Comparison of ENCODE assay signal across 1 cellular context in the genomic region with DNA sequence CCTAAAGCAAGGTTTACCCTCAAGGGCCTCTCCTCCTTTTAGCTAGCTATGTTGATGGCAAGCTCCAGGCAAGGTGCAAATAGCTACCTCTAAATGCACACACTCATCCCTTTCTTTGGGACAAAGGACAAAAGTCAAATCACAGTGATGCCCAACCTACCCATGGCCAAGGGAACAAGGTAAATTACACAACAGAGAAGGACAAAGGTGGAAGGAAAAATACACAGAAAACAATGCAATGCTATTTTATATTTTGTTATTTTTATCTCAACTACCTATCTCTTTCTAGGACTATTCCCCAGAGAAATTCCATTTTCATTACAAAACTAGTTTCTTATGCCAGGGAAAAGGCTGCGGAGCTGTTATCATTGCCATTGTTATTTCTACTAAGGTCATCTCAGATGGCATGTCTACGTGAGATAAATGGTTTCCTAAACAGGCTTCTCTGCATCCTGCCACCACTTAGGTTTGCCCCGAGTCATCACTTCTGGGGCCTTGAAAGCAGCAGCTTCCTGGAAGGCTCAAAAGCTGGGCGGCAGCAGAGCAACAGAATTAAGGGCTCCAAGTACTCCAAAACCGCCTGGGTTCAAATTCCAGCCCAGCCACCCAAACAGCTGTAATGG.
TF ChIP-seq lines count a peak whose summit lies in the region.

No MANE protein-coding gene starts in this region.

TF ChIP-seq in GM23338, 12 proteins besides CTCF, POLR2A, EP300 and RAD21:
- TF ChIP-seq EZH2 (IDR thresholded peaks at IDR 0.05; ENCODE audit: low read depth, unreplicated experiment) (no peak), JUNB (IDR thresholded peaks at IDR 0.05; ENCODE audit: unreplicated experiment) (no peak), NANOG (IDR thresholded peaks at IDR 0.05; ENCODE audit: borderline replicate concordance) (no peak), ZNF331 (CRISPR knock-in tag; IDR thresholded peaks at IDR 0.05; ENCODE audit: low read depth) (no peak)
- TF ChIP-seq, protein P1, sequence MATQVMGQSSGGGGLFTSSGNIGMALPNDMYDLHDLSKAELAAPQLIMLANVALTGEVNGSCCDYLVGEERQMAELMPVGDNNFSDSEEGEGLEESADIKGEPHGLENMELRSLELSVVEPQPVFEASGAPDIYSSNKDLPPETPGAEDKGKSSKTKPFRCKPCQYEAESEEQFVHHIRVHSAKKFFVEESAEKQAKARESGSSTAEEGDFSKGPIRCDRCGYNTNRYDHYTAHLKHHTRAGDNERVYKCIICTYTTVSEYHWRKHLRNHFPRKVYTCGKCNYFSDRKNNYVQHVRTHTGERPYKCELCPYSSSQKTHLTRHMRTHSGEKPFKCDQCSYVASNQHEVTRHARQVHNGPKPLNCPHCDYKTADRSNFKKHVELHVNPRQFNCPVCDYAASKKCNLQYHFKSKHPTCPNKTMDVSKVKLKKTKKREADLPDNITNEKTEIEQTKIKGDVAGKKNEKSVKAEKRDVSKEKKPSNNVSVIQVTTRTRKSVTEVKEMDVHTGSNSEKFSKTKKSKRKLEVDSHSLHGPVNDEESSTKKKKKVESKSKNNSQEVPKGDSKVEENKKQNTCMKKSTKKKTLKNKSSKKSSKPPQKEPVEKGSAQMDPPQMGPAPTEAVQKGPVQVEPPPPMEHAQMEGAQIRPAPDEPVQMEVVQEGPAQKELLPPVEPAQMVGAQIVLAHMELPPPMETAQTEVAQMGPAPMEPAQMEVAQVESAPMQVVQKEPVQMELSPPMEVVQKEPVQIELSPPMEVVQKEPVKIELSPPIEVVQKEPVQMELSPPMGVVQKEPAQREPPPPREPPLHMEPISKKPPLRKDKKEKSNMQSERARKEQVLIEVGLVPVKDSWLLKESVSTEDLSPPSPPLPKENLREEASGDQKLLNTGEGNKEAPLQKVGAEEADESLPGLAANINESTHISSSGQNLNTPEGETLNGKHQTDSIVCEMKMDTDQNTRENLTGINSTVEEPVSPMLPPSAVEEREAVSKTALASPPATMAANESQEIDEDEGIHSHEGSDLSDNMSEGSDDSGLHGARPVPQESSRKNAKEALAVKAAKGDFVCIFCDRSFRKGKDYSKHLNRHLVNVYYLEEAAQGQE (IDR thresholded peaks at IDR 0.05; ENCODE audit: unreplicated experiment), result no peak
- TF ChIP-seq, protein P2, sequence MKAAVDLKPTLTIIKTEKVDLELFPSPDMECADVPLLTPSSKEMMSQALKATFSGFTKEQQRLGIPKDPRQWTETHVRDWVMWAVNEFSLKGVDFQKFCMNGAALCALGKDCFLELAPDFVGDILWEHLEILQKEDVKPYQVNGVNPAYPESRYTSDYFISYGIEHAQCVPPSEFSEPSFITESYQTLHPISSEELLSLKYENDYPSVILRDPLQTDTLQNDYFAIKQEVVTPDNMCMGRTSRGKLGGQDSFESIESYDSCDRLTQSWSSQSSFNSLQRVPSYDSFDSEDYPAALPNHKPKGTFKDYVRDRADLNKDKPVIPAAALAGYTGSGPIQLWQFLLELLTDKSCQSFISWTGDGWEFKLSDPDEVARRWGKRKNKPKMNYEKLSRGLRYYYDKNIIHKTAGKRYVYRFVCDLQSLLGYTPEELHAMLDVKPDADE (IDR thresholded peaks at IDR 0.05), result no peak
